Comparison of ENCODE assay signal across 19 cellular contexts in genomic region chr4:34009951-34010350, GRCh38.
"Had no signal": no experiment of that assay in that cellular context is flagged by ENCODE, and none has a peak within 500 bp of the region (broad histone marks: within the 10 kb centered on the region; RNA-seq: fewer than 3 reads in every experiment).

No MANE protein-coding gene starts in this region.

- H3K9me3 ChIP-seq: esophagus muscularis mucosa, gastroesophageal sphincter, neutrophil, psoas muscle, spleen, thoracic aorta, transverse colon had no signal

- H2AFZ ChIP-seq: hepatocyte had no signal

- H3K27me3 Mint-ChIP-seq: naive thymus-derived CD8-positive, alpha-beta T cell; stimulated activated naive B cell treated with anti-CD40 and anti-IgM and Interleukin-4, amounts not matched to agents 10 μg/mL and 1 μg/mL and 100 μg/mL, for 72 hours; stimulated activated naive CD8-positive, alpha-beta T cell treated with anti-CD3 and anti-CD28 coated beads, Interleukin-15, amount 100 ng/mL, for 72 hours had no signal

- ATAC-seq: gastroesophageal sphincter; naive thymus-derived CD8-positive, alpha-beta T cell; psoas muscle; sciatic nerve; stimulated activated naive B cell treated with anti-CD40 and anti-IgM and Interleukin-4, amounts not matched to agents 10 μg/mL and 1 μg/mL and 100 μg/mL, for 72 hours; stimulated activated naive CD8-positive, alpha-beta T cell treated with anti-CD3 and anti-CD28 coated beads, Interleukin-15, amount 100 ng/mL, for 72 hours had no signal

- H3K4me3 Mint-ChIP-seq: naive thymus-derived CD8-positive, alpha-beta T cell; stimulated activated naive B cell treated with anti-CD40 and anti-IgM and Interleukin-4, amounts not matched to agents 10 μg/mL and 1 μg/mL and 100 μg/mL, for 72 hours; stimulated activated naive CD8-positive, alpha-beta T cell treated with anti-CD3 and anti-CD28 coated beads, Interleukin-15, amount 100 ng/mL, for 72 hours had no signal

- H3K27me3 ChIP-seq: dorsolateral prefrontal cortex, esophagus muscularis mucosa, gastroesophageal sphincter, hepatocyte, neutrophil, spleen, transverse colon had no signal

- H3K4me2 ChIP-seq: hepatocyte had no signal

- DNase-seq: cortex of kidney; dorsolateral prefrontal cortex; effector CD8-positive, alpha-beta T cell; naive thymus-derived CD8-positive, alpha-beta T cell; psoas muscle; spleen; stimulated activated CD4-positive, alpha-beta T cell treated with anti-CD3 and anti-CD28 coated beads, Interleukin-15, amount 100 ng/mL, for 24 hours; stimulated activated CD4-positive, alpha-beta T cell treated with anti-CD3 and anti-CD28 coated beads, Interleukin-1b, Interleukin-23, amount 100 ng/mL, for 48 hours; stimulated activated CD4-positive, alpha-beta T cell treated with anti-CD3 and anti-CD28 coated beads, Interleukin-4, amount 100 ng/mL, for 24 hours; stimulated activated naive B cell treated with anti-CD40 and anti-IgM and Interleukin-4, amounts not matched to agents 10 μg/mL and 1 μg/mL and 100 μg/mL, for 72 hours; stimulated activated naive CD8-positive, alpha-beta T cell treated with anti-CD3 and anti-CD28 coated beads, Interleukin-15, amount 100 ng/mL, for 72 hours; substantia nigra; transverse colon had no signal

- H3K79me2 ChIP-seq: hepatocyte had no signal

- H3K27ac ChIP-seq: dorsolateral prefrontal cortex, esophagus muscularis mucosa, gastroesophageal sphincter, hepatocyte, neutrophil, psoas muscle, spleen, thoracic aorta, transverse colon had no signal

- H3K4me1 ChIP-seq: esophagus muscularis mucosa, gastroesophageal sphincter, psoas muscle, spleen, transverse colon had no signal

- H3K36me3 Mint-ChIP-seq: naive thymus-derived CD8-positive, alpha-beta T cell; stimulated activated naive B cell treated with anti-CD40 and anti-IgM and Interleukin-4, amounts not matched to agents 10 μg/mL and 1 μg/mL and 100 μg/mL, for 72 hours had no signal

- H3K36me3 ChIP-seq: esophagus muscularis mucosa, gastroesophageal sphincter, neutrophil, spleen, thoracic aorta, transverse colon had no signal

- H3K4me3 ChIP-seq: dorsolateral prefrontal cortex, esophagus muscularis mucosa, gastroesophageal sphincter, hepatocyte, psoas muscle, spleen, thoracic aorta, transverse colon had no signal

- H3K27ac Mint-ChIP-seq: naive thymus-derived CD8-positive, alpha-beta T cell; stimulated activated naive B cell treated with anti-CD40 and anti-IgM and Interleukin-4, amounts not matched to agents 10 μg/mL and 1 μg/mL and 100 μg/mL, for 72 hours; stimulated activated naive CD8-positive, alpha-beta T cell treated with anti-CD3 and anti-CD28 coated beads, Interleukin-15, amount 100 ng/mL, for 72 hours had no signal

- H3K4me1 Mint-ChIP-seq: naive thymus-derived CD8-positive, alpha-beta T cell; stimulated activated naive B cell treated with anti-CD40 and anti-IgM and Interleukin-4, amounts not matched to agents 10 μg/mL and 1 μg/mL and 100 μg/mL, for 72 hours; stimulated activated naive CD8-positive, alpha-beta T cell treated with anti-CD3 and anti-CD28 coated beads, Interleukin-15, amount 100 ng/mL, for 72 hours had no signal

- H3K9me3 Mint-ChIP-seq: stimulated activated naive B cell treated with anti-CD40 and anti-IgM and Interleukin-4, amounts not matched to agents 10 μg/mL and 1 μg/mL and 100 μg/mL, for 72 hours had no signal
